ENCODE assay signal across 8 cellular contexts in the genomic region with DNA sequence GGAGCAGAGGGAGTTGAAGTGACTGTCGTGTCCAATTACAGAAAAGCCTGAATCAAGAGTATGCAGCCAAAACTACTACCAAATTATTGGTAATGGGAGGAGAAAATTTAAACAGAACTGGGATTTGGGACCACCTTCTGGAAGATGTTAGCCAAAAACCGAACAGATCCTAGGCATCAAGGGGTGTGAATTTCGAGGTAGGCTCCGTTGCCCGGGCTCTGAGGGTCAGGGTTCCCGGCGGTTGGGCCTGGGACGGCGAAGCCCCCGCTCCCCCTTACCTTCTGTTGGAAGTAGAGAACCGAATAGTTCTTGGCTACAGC. TPM values are rescaled to one million over a fixed set of nuclear protein-coding genes. Genes with fewer than 3 reads are reported as not detected.
DNase-seq lines count a peak whose midpoint lies in the region; ATAC-seq and TF ChIP-seq lines count a peak whose summit lies in the region.

No MANE protein-coding gene starts in this region.

- no peaks in the 10 kb centered on the region for H3K9me2 ChIP-seq in Karpas-422 (replicated peaks; ENCODE audit: insufficient read depth, low read length)

- H3K36me3 ChIP-seq in Karpas-422 (ENCODE audit: insufficient read depth, low read length) = no peaks in the 10 kb centered on the region; the same call in 1 of the 2 replicates

- H3K27ac ChIP-seq in Karpas-422 (ENCODE audit: low read length) (peak overlapping the region; percentile 65), dorsolateral prefrontal cortex (peak overlapping the region in 57 of 59 donors; percentile 7 to 95 (median 88))

- H2AFZ ChIP-seq in Karpas-422 (ENCODE audit: low read length) = peak overlapping the region; percentile 59

- peak overlapping the region; percentile 96 for H3K4me2 ChIP-seq in Karpas-422 (ENCODE audit: low read depth, low read length, poor library complexity, severe bottlenecking)

- DNase-seq in Karpas-422 (no peak), dorsolateral prefrontal cortex (no peak), neural crest cell (ENCODE audit: low read depth, low spot score) (no peak), NCI-H187 (lab: John Stamatoyannopoulos, UW) (no peak), NCI-H1048 (lab: John Stamatoyannopoulos, UW) (no peak), NCI-H2081 (lab: John Stamatoyannopoulos, UW) (no peak), SKM-1 (lab: John Stamatoyannopoulos, UW; ENCODE audit: unreplicated experiment) (no peak)

- peak overlapping the region; percentile 75 for H3K9ac ChIP-seq in Karpas-422 (ENCODE audit: low read length)

- TF ChIP-seq CTCF in dorsolateral prefrontal cortex (IDR thresholded peaks at IDR 0.05 in 54 of 56, conservative IDR thresholded peaks at IDR 0.05 in 2 of 56; ENCODE audit: low read depth in 1 of 56, partially characterized antibody in 56 of 56) (no peak), neural crest cell (conservative IDR thresholded peaks at IDR 0.05) (no peak)

- peaks cover 33% of the 10 kb centered on the region for H3K4me1 Mint-ChIP-seq in neural crest cell

- ATAC-seq in GM18511 (IDR thresholded peaks at IDR 0.05; ENCODE audit: unreplicated experiment) = peak; percentile 3

- H3K4me3 ChIP-seq in Karpas-422 (ENCODE audit: low read length) (peak overlapping the region; percentile 79), dorsolateral prefrontal cortex (peak overlapping the region; percentile 58 to 89 (median 78))

- H3K27me3 Mint-ChIP-seq in neural crest cell (ENCODE audit: low read depth) = no peaks in the 10 kb centered on the region

- intact Hi-C loops in dorsolateral prefrontal cortex (cut with DNase I) = loop anchor here (1.0 to 10.0 kb wide), 8 partner anchors 33 to 387 kb away; a partner anchor contains a TSS

- peaks cover 58% of the 10 kb centered on the region for H3K79me2 ChIP-seq in Karpas-422 (ENCODE audit: low read length)

- no peaks in the 10 kb centered on the region for H3K9me3 Mint-ChIP-seq in neural crest cell

- H3K4me1 ChIP-seq in Karpas-422 (ENCODE audit: low read length) = peaks cover 75% of the 10 kb centered on the region

- H3K27ac Mint-ChIP-seq in neural crest cell (ENCODE audit: unreplicated experiment) = peak overlapping the region; percentile 64

- H3K9me3 ChIP-seq in Karpas-422 (ENCODE audit: low read length) = no peaks in the 10 kb centered on the region

- no peaks in the 10 kb centered on the region for H3K36me3 Mint-ChIP-seq in neural crest cell (ENCODE audit: low read depth)

- H3K4me3 Mint-ChIP-seq in neural crest cell = peak overlapping the region; percentile 99

- H3K27me3 ChIP-seq in Karpas-422 (ENCODE audit: low read length) (no peaks in the 10 kb centered on the region), dorsolateral prefrontal cortex (no peaks in the 10 kb centered on the region)

- H4K20me1 ChIP-seq in Karpas-422 (ENCODE audit: insufficient read depth, low read depth, low read length) = 0 out of 2 replicates have a peak, but pooled peaks cover 3% of the 10 kb centered on the region

RNA-seq across cellular contexts. Expression of a gene that starts 0.3 kb away (rescaled TPM):
- total RNA-seq in Karpas-422 (2014; rRNA removed; shearing (Covaris generic); ENCODE audit: low replicate concordance) = 17.9 and 46.1 TPM in 2 replicates
- total RNA-seq in dorsolateral prefrontal cortex (100 to 1,000 TPM in 1 of 120 experiments, 10 to 100 TPM in 119; 38.4 to 137 (median 59.7) TPM), neural crest cell (57.7 and 59.8 TPM in 2 replicates)

RNA-seq across cellular contexts. Expression of a gene that starts 1.6 kb away (rescaled TPM):
- total RNA-seq in Karpas-422 (2014; rRNA removed; shearing (Covaris generic); ENCODE audit: low replicate concordance) = 9.3 and 26.8 TPM in 2 replicates
- 1 to 10 TPM in 25 of 120 experiments, under 1 TPM in 81, not detected in 14; 0.13 to 3.0 (median 0.64) TPM for total RNA-seq in dorsolateral prefrontal cortex
- total RNA-seq in neural crest cell = 22.1 and 23.2 TPM in 2 replicates
